In the genomic region with DNA sequence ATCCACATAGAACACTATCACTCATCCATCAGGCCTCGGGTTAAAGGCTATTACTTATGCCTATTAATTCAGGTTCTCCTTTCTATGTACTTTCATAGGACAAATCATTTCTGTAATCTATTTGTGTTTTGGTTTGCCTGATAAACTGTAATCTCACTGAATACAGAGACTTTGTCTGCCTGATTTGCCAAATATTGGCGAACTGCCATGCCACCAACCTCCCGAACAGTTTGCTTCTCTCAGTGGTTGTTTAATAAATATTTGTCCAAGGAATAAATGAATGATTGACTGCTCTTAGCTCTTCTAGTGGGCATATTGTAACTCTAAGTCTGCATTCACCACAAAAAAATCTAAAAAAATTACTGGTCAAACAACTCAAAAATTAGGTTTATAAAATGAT, we compare ENCODE assay signal across 30 cellular contexts.
"Had no signal": no experiment of that assay in that cellular context is flagged by ENCODE, and none has a peak within 500 bp of the region (broad histone marks: within the 10 kb centered on the region; RNA-seq: fewer than 3 reads in every experiment).

No MANE protein-coding gene starts in this region.

- H3K4me1 ChIP-seq: ascending aorta, breast epithelium, colonic mucosa, foreskin keratinocyte, gastrocnemius medialis, heart left ventricle had no signal

- DNase-seq: activated CD4-positive, alpha-beta memory T cell treated with anti-CD3 and anti-CD28 coated beads for 36 hours; activated CD4-positive, alpha-beta T cell treated with anti-CD3 and anti-CD28 coated beads for 36 hours; activated CD4-positive, alpha-beta T cell treated with anti-CD3 and anti-CD28 coated beads, Interleukin-2, amount 10 ng/mL, durations not matched to agents 24 days and 14 days; activated CD4-positive, CD25-positive, alpha-beta regulatory T cell; activated CD4-positive, CD25-positive, alpha-beta regulatory T cell treated with anti-CD3 and anti-CD28 coated beads, Interleukin-2, amount 50 U/mL, for 72 hours; activated CD8-positive, alpha-beta memory T cell treated with anti-CD3 and anti-CD28 coated beads, Interleukin-2, amount 10 ng/mL, durations not matched to agents 7 days and 5 days; activated CD8-positive, alpha-beta memory T cell treated with anti-CD3 and anti-CD28 coated beads, Interleukin-2, amount 50 U/mL, for 4 hours; activated CD8-positive, alpha-beta T cell treated with anti-CD3 and anti-CD28 coated beads, Interleukin-2, amount 10 ng/mL, durations not matched to agents 7 days and 5 days; activated effector memory CD4-positive, alpha-beta T cell treated with anti-CD3 and anti-CD28 coated beads, Interleukin-2, amount 50 U/mL, for 16 hours; activated naive CD4-positive, alpha-beta T cell treated with anti-CD3 and anti-CD28 coated beads for 36 hours; activated naive CD8-positive, alpha-beta T cell treated with anti-CD3 and anti-CD28 coated beads for 36 hours; activated naive CD8-positive, alpha-beta T cell treated with anti-CD3 and anti-CD28 coated beads, Interleukin-2, amount 50 U/mL, for 24 hours; activated T-cell treated with anti-CD3 and anti-CD28 coated beads, Interleukin-2, amount 50 U/mL, for 1 hour; activated T-cell treated with anti-CD3 and anti-CD28 coated beads, Interleukin-2, amount 50 U/mL, for 48 hours; central memory CD4-positive, alpha-beta T cell; cerebellar nuclear complex; colonic mucosa; effector memory CD4-positive, alpha-beta T cell; endodermal cell; foreskin keratinocyte; gastrocnemius medialis; glutamatergic neuron; heart left ventricle; T-helper 1 cell; T-helper 17 cell; T1000 had no signal

- H3K9me3 ChIP-seq: ascending aorta, breast epithelium, colonic mucosa, gastrocnemius medialis had no signal

- H3K27ac ChIP-seq: ascending aorta, breast epithelium, cardiac muscle cell, colonic mucosa, foreskin keratinocyte, gastrocnemius medialis, heart left ventricle had no signal

- H3K36me3 ChIP-seq: ascending aorta, breast epithelium, cardiac muscle cell, colonic mucosa, gastrocnemius medialis, heart left ventricle had no signal

- H3K4me3 ChIP-seq: ascending aorta, breast epithelium, cardiac muscle cell, colonic mucosa, gastrocnemius medialis, heart left ventricle had no signal

- ATAC-seq: activated CD4-positive, alpha-beta T cell treated with anti-CD3 and anti-CD28 coated beads for 36 hours; activated CD8-positive, alpha-beta memory T cell treated with anti-CD3 and anti-CD28 coated beads, Interleukin-2, amount 10 ng/mL, durations not matched to agents 7 days and 5 days; activated CD8-positive, alpha-beta T cell treated with anti-CD3 and anti-CD28 coated beads, Interleukin-2, amount 10 ng/mL, durations not matched to agents 7 days and 5 days; activated naive CD8-positive, alpha-beta T cell treated with anti-CD3 and anti-CD28 coated beads, Interleukin-2, amount 50 U/mL, for 24 hours; esophagus mucosa; foreskin keratinocyte; gastrocnemius medialis; heart left ventricle; T-helper 17 cell had no signal

- H3K27me3 ChIP-seq: ascending aorta, breast epithelium, cardiac muscle cell, colonic mucosa, foreskin keratinocyte, gastrocnemius medialis had no signal
